ENCODE assay signal across 9 cellular contexts in the genomic region with DNA sequence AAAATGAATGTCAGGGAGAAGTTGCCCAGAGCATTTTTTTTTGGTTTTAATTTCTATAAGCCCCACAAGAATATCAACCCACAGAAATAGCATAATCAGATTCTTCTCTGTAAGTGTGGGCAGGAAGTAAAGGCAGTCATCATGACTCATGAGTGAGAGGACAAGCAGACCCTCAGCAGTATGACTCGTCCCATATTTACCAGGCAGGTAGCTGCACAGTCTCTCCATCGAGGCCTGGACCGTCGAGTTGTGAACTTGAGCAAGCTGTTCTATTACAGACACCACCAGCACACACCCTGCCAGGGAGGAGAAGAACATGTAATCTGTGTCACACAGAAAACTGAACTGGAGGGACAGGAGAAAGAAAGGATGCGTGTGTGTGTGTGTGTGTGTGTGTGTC. TPM values are rescaled to one million over a fixed set of nuclear protein-coding genes. Genes with fewer than 3 reads are reported as not detected.
DNase-seq lines count a peak whose midpoint lies in the region; TF ChIP-seq lines count a peak whose summit lies in the region.
"Had no signal": no experiment of that assay in that cellular context is flagged by ENCODE, and none has a peak within 500 bp of the region (broad histone marks: within the 10 kb centered on the region; RNA-seq: fewer than 3 reads in every experiment).

No MANE protein-coding gene starts in this region.

- peak; percentile 27 for DNase-seq in LHCN-M2 (ENCODE audit: low read depth)
- peak; percentile 31 to 45 for DNase-seq in activated CD8-positive, alpha-beta memory T cell treated with anti-CD3 and anti-CD28 coated beads for 4 hours (ENCODE audit: low read depth in 2 of 2)
- peak; percentile 14 for DNase-seq in fibroblast of pulmonary artery (ENCODE audit: low read depth)
- peak; percentile 56 to 58 for DNase-seq in stimulated activated CD8-positive, alpha-beta memory T cell treated with anti-CD3 and anti-CD28 coated beads, Interleukin-15, amount 100 ng/mL, for 48 hours (ENCODE audit: low read depth in 2 of 2)
- DNase-seq in effector CD4-positive, alpha-beta T cell = no peak
- no peak for DNase-seq in superior temporal gyrus (ENCODE audit: extremely low spot score)
- DNase-seq in GM10266 (ENCODE audit: extremely low spot score) = no peak
- no peak for DNase-seq in SHP77 treated with DMSO at 0.1 percent for 48 hours (lab: John Stamatoyannopoulos, UW)
- DNase-seq: heart left ventricle had no signal

- H3K4me3 ChIP-seq in fibroblast of pulmonary artery (replicated peaks; ENCODE audit: low read depth, low read length) = no peak overlapping the region
- H3K4me3 ChIP-seq: heart left ventricle had no signal

- no peak for TF ChIP-seq CTCF in fibroblast of pulmonary artery (IDR thresholded peaks at IDR 0.05; ENCODE audit: low read length, missing control alignments)
- TF ChIP-seq CTCF in GM10266 (IDR thresholded peaks at IDR 0.05; ENCODE audit: control insufficient read depth, insufficient read depth, low read depth, missing control alignments) = no peak

RNA-seq across cellular contexts. Expression of a gene that starts 37.8 kb away (rescaled TPM):
- total RNA-seq in LHCN-M2 (2014; rRNA removed) = not detected in 2 replicates
- polyA plus RNA-seq in LHCN-M2 (2012) = not detected

Comparison
In these comparisons a context has a peak if more than half of its experiments do, and no peak if none do; other contexts are left out.
1. DNase-seq: peak in LHCN-M2 (single experiment), activated CD8-positive, alpha-beta memory T cell treated with anti-CD3 and anti-CD28 coated beads for 4 hours (2 of 2), fibroblast of pulmonary artery (single experiment) and stimulated activated CD8-positive, alpha-beta memory T cell treated with anti-CD3 and anti-CD28 coated beads, Interleukin-15, amount 100 ng/mL, for 48 hours (2 of 2); none in effector CD4-positive, alpha-beta T cell (single experiment), superior temporal gyrus (single experiment), GM10266 (single experiment) and SHP77 treated with DMSO at 0.1 percent for 48 hours (single experiment).